ENCODE assay signal across 8 cellular contexts in genomic region chr17:36608794-36609497, GRCh38. TPM values are rescaled to one million over a fixed set of nuclear protein-coding genes. Genes with fewer than 3 reads are reported as not detected.
A peak's percentile ranks its signal among the peaks of the same experiment; 100 is the strongest.
DNase-seq lines count a peak whose midpoint lies in the region; ATAC-seq, FAIRE-seq and TF ChIP-seq lines count a peak whose summit lies in the region.

No MANE protein-coding gene starts in this region.

- intact Hi-C loops in thyroid gland (cut with DNase I) = no loop called here

- dilution Hi-C loops in keratinocyte (cut with MboI; ENCODE audit: extremely low pct_ligation_motif_present, low sequenced_read_pairs) = no loop called here

- H3K36me3 ChIP-seq in keratinocyte (ENCODE audit: control insufficient read depth in 2 of 2, extremely low read depth in 1 of 2, insufficient read depth in 2 of 2, low read length in 2 of 2) (peaks cover 2 to 5% of the 10 kb centered on the region in 2 experiments), thyroid gland (no peaks in the 10 kb centered on the region)

- peak overlapping the region; percentile 24 for H3K4me2 ChIP-seq in keratinocyte (ENCODE audit: control insufficient read depth, extremely low read depth, insufficient read depth, low read depth, low read length)

- 32 to 43% methylated on average over 14 to 16 of the region's 24 CpGs for WGBS in thyroid gland, 2 donors

- no peak for FAIRE-seq in keratinocyte (lab: Jason Lieb, UNC)

- H3K9me3 ChIP-seq in keratinocyte (ENCODE audit: control insufficient read depth, low read depth, low read length) (no peaks in the 10 kb centered on the region), thyroid gland (no peaks in the 10 kb centered on the region)

- no peaks in the 10 kb centered on the region for H3K27me3 ChIP-seq in keratinocyte (ENCODE audit: control insufficient read depth, extremely low read depth, insufficient read depth, low read length)
- no peaks in the 10 kb centered on the region for H3K27me3 ChIP-seq in thyroid gland

- DNase-seq in NCI-H82 (lab: John Stamatoyannopoulos, UW) (peak; percentile 58), NCI-H82 treated with DMSO at 0.1 percent for 48 hours (lab: John Stamatoyannopoulos, UW; ENCODE audit: unreplicated experiment) (no peak), NCI-H2171 treated with DMSO at 0.1 percent for 48 hours (lab: John Stamatoyannopoulos, UW) (peak; percentile 93), astrocyte of the spinal cord (ENCODE audit: low read depth, low spot score) (peak; percentile 65), keratinocyte (ENCODE audit: low read depth, low spot score) (no peak), thyroid gland (peak; percentile 30 to 43), left lobe of liver (ENCODE audit: low spot score) (no peak)

- H3K27ac ChIP-seq in keratinocyte (ENCODE audit: control insufficient read depth, insufficient read depth, low read length) (peak overlapping the region; percentile 23), thyroid gland (no peak overlapping the region)

- no peaks in the 10 kb centered on the region for H4K20me1 ChIP-seq in keratinocyte (ENCODE audit: control insufficient read depth, extremely low read depth, insufficient read depth, low read length)

- H2AFZ ChIP-seq in keratinocyte (ENCODE audit: control insufficient read depth, low read length) = no peak overlapping the region

- TF ChIP-seq POLR2A in thyroid gland (IDR thresholded peaks at IDR 0.05) = no peak

- in situ Hi-C loops in astrocyte of the spinal cord (cut with HindIII; ENCODE audit: low sequenced_read_pairs) = no loop called here

- peaks cover 28% of the 10 kb centered on the region for H3K4me1 ChIP-seq in keratinocyte (ENCODE audit: control insufficient read depth, extremely low read depth, insufficient read depth, low read length)
- H3K4me1 ChIP-seq in thyroid gland = peaks cover 0 to 6% of the 10 kb centered on the region in 2 donors

- no peak overlapping the region for H3K4me3 ChIP-seq in astrocyte of the spinal cord (ENCODE audit: low read depth, low read length)
- no peak overlapping the region for H3K4me3 ChIP-seq in keratinocyte (ENCODE audit: control insufficient read depth in 2 of 3, extremely low read depth in 1 of 3, insufficient read depth in 2 of 3, low read depth in 1 of 3, low read length in 3 of 3)
- H3K4me3 ChIP-seq in thyroid gland (replicated peaks in 1 of 3) = no peak overlapping the region

- peak overlapping the region; percentile 24 for H3K9ac ChIP-seq in keratinocyte (ENCODE audit: control insufficient read depth, extremely low read depth, insufficient read depth, low read length)

- H3K79me2 ChIP-seq in keratinocyte (ENCODE audit: control insufficient read depth, insufficient read depth, low read length) = peaks cover 11% of the 10 kb centered on the region

- TF ChIP-seq CTCF in astrocyte of the spinal cord (IDR thresholded peaks at IDR 0.05; ENCODE audit: low read depth, low read length) = peak; percentile 64
- TF ChIP-seq CTCF in keratinocyte (optimal IDR thresholded peaks at IDR 0.05 in 1 of 3, IDR thresholded peaks at IDR 0.05 in 1 of 3, conservative IDR thresholded peaks at IDR 0.05 in 1 of 3; ENCODE audit: extremely low read depth in 1 of 3, insufficient read depth in 2 of 3, low read length in 3 of 3) = peak; percentile 42 to 89 (median 58)
- TF ChIP-seq CTCF in thyroid gland (IDR thresholded peaks at IDR 0.05) = peak in 4 of 6 experiments; percentile 19 to 50 (median 44)

- ATAC-seq in HG02642 (IDR thresholded peaks at IDR 0.05; ENCODE audit: poor library complexity, unreplicated experiment) (no peak), left lobe of liver (no peak)

- H3K9me1 ChIP-seq in keratinocyte (ENCODE audit: control insufficient read depth, extremely low read depth, insufficient read depth, low read length) = no peaks in the 10 kb centered on the region

RNA-seq across cellular contexts. Expression of gene MRM1, which starts 7.6 kb away (rescaled TPM):
- 3.7 to 5.4 TPM (median 3.8 TPM) in 3 replicates for polyA plus RNA-seq in keratinocyte
- polyA plus RNA-seq in keratinocyte (2011; ENCODE audit: low read depth) = 0.56 TPM
- polyA plus RNA-seq in keratinocyte (2011; cell fraction: cytosol; rRNA removed) = 2.2 and 3.3 TPM in 2 replicates
- polyA plus RNA-seq in keratinocyte (2011; cell fraction: nucleus; rRNA removed) = 3.0 and 4.5 TPM in 2 replicates
- polyA plus RNA-seq in keratinocyte (2012; ENCODE audit: low replicate concordance) = 2.1 and 5.0 TPM in 2 replicates
- polyA minus RNA-seq in keratinocyte = 1.4 to 2.0 TPM (median 1.5 TPM) in 3 replicates
- polyA minus RNA-seq in keratinocyte (2011; cell fraction: cytosol; rRNA and poly(A)+ RNA removed) = 6.1 TPM
- polyA minus RNA-seq in keratinocyte (2011; cell fraction: nucleus; rRNA and poly(A)+ RNA removed) = 3.1 and 3.4 TPM in 2 replicates
- total RNA-seq in thyroid gland (1 to 10 TPM; 5.8 to 9.8 (median 7.4) TPM), left lobe of liver (6.4 TPM)

RNA-seq across cellular contexts. Expression of gene DHRS11, which starts 17.3 kb away (rescaled TPM):
- 11.0 to 14.3 TPM (median 11.4 TPM) in 3 replicates for polyA plus RNA-seq in keratinocyte
- polyA plus RNA-seq in keratinocyte (2011; ENCODE audit: low read depth) = 3.2 TPM
- 12.4 and 13.7 TPM in 2 replicates for polyA plus RNA-seq in keratinocyte (2011; cell fraction: cytosol; rRNA removed)
- polyA plus RNA-seq in keratinocyte (2011; cell fraction: nucleus; rRNA removed) = 23.6 and 25.8 TPM in 2 replicates
- polyA plus RNA-seq in keratinocyte (2012; ENCODE audit: low replicate concordance) = 6.5 and 22.5 TPM in 2 replicates
- polyA minus RNA-seq in keratinocyte = 8.0 to 17.2 TPM (median 15.3 TPM) in 3 replicates
- polyA minus RNA-seq in keratinocyte (2011; cell fraction: cytosol; rRNA and poly(A)+ RNA removed) = 12.7 TPM
- 4.2 and 5.5 TPM in 2 replicates for polyA minus RNA-seq in keratinocyte (2011; cell fraction: nucleus; rRNA and poly(A)+ RNA removed)
- total RNA-seq in thyroid gland = 10 to 100 TPM; 12.3 to 28.4 (median 21.4) TPM
- 11.3 TPM for total RNA-seq in left lobe of liver

Comparison
In these comparisons a context has a peak if more than half of its experiments do, and no peak if none do; other contexts are left out.
1. DNase-seq: peak in NCI-H82 (single experiment), NCI-H2171 treated with DMSO at 0.1 percent for 48 hours (single experiment), astrocyte of the spinal cord (single experiment) and thyroid gland (2 of 2); none in NCI-H82 treated with DMSO at 0.1 percent for 48 hours (single experiment), keratinocyte (single experiment) and left lobe of liver (single experiment).
2. Peak in every context shown above with its lines, with median percentiles within 50 percentile points of each other: CTCF ChIP-seq.